1 cellular context compared by ENCODE assay signal in genomic region chr21:43911015-43911934, GRCh38.
TF ChIP-seq lines count a peak whose summit lies in the region.

No MANE protein-coding gene starts in this region.

TF ChIP-seq in HepG2, 621 proteins besides CTCF, POLR2A, EP300 and RAD21 (continued from another document and continues in another):
- TF ChIP-seq KDM4B (CRISPR knock-in tag; IDR thresholded peaks at IDR 0.05) (no peak), ZNF558 (CRISPR knock-in tag; IDR thresholded peaks at IDR 0.05; ENCODE audit: borderline replicate concordance) (0 out of 2 replicates have a peak, but pooled peaks have one; percentile 48), HNF4A (CRISPR knock-in tag; IDR thresholded peaks at IDR 0.05) (peak; percentile 83), ZKSCAN5 (CRISPR knock-in tag; IDR thresholded peaks at IDR 0.05) (no peak), ZNF451 (CRISPR knock-in tag; IDR thresholded peaks at IDR 0.05) (no peak), JUN (CRISPR knock-in tag; IDR thresholded peaks at IDR 0.05) (peak; percentile 20; the same call in 1 of the 2 replicates), TP53 (CRISPR knock-in tag; conservative IDR thresholded peaks at IDR 0.05) (no peak), HOXA7 (CRISPR knock-in tag; IDR thresholded peaks at IDR 0.05) (no peak), SOX13 (IDR thresholded peaks at IDR 0.05) (no peak), SOX13 (CRISPR knock-in tag; conservative IDR thresholded peaks at IDR 0.05 in 1 of 2, IDR thresholded peaks at IDR 0.05 in 1 of 2) (peak in 1 of 2 experiments; percentile 23; a peak in 1 of 4 replicates), ZNF34 (CRISPR knock-in tag; IDR thresholded peaks at IDR 0.05; ENCODE audit: borderline replicate concordance) (no peak), ZNF318 (CRISPR knock-in tag; IDR thresholded peaks at IDR 0.05) (no peak), ZNF883 (CRISPR knock-in tag; IDR thresholded peaks at IDR 0.05; ENCODE audit: not compliant biosample characterization) (no peak), THAP11 (CRISPR knock-in tag; IDR thresholded peaks at IDR 0.05) (0 out of 2 replicates have a peak, but pooled peaks have one; percentile 11), TARDBP (CRISPR knock-in tag; IDR thresholded peaks at IDR 0.05) (peak; percentile 48; the same call in 1 of the 2 replicates), ZBTB43 (CRISPR knock-in tag; conservative IDR thresholded peaks at IDR 0.05) (no peak), ZNF335 (CRISPR knock-in tag; IDR thresholded peaks at IDR 0.05) (0 out of 2 replicates have a peak, but pooled peaks have one; percentile 15), HOMEZ (CRISPR knock-in tag; IDR thresholded peaks at IDR 0.05; ENCODE audit: low read depth) (peak; percentile 36; the same call in 1 of the 2 replicates), UBTF (CRISPR knock-in tag; IDR thresholded peaks at IDR 0.05) (peak; percentile 70), NCOA5 (CRISPR knock-in tag; IDR thresholded peaks at IDR 0.05) (no peak), AKNA (CRISPR knock-in tag; IDR thresholded peaks at IDR 0.05; ENCODE audit: borderline replicate concordance) (no peak), PHB2 (IDR thresholded peaks at IDR 0.05; ENCODE audit: partially characterized antibody) (no peak), ZNF543 (CRISPR knock-in tag; IDR thresholded peaks at IDR 0.05) (no peak), GLI4 (CRISPR knock-in tag; IDR thresholded peaks at IDR 0.05; ENCODE audit: borderline replicate concordance) (no peak), IKZF4 (CRISPR knock-in tag; IDR thresholded peaks at IDR 0.05; ENCODE audit: borderline replicate concordance, low read depth, not compliant biosample characterization) (no peak), PRDM10 (CRISPR knock-in tag; IDR thresholded peaks at IDR 0.05; ENCODE audit: low read depth) (no peak), ZNF225 (CRISPR knock-in tag; IDR thresholded peaks at IDR 0.05) (no peak), ZNF276 (CRISPR knock-in tag; IDR thresholded peaks at IDR 0.05; ENCODE audit: low read depth) (no peak), ZNF780A (CRISPR knock-in tag; IDR thresholded peaks at IDR 0.05) (no peak), CENPBD1 (CRISPR knock-in tag; IDR thresholded peaks at IDR 0.05; ENCODE audit: borderline replicate concordance, low read depth) (no peak), CC2D1A (CRISPR knock-in tag; IDR thresholded peaks at IDR 0.05) (no peak), SIN3A (IDR thresholded peaks at IDR 0.05; ENCODE audit: borderline replicate concordance, low read depth, low read length) (no peak)
